In genomic region chr13:98338312-98338711, GRCh38 we compare ENCODE assay signal across 17 cellular contexts.
DNase-seq lines count a peak whose midpoint lies in the region; ATAC-seq, FAIRE-seq and TF ChIP-seq lines count a peak whose summit lies in the region.
"Had no signal": no experiment of that assay in that cellular context is flagged by ENCODE, and none has a peak within 500 bp of the region (broad histone marks: within the 10 kb centered on the region; RNA-seq: fewer than 3 reads in every experiment).

No MANE protein-coding gene starts in this region.

- TF ChIP-seq EP300 in H1 (IDR thresholded peaks at IDR 0.05; ENCODE audit: borderline replicate concordance in 1 of 2, low read depth in 2 of 2, low read length in 2 of 2), result no peak

- H4K20me1 ChIP-seq in GM23338 (replicated peaks; ENCODE audit: insufficient read depth) (no peaks in the 10 kb centered on the region), H1 (replicated peaks in 1 of 2; ENCODE audit: control insufficient read depth in 1 of 2, insufficient read depth in 2 of 2, low read length in 2 of 2) (peaks cover 0 to 2% of the 10 kb centered on the region in 2 experiments)

- POLR2A ChIA-PET in WTC11 (lab: Charles Lee) (no interaction called here), H1 (lab: Charles Lee; ENCODE audit: partially characterized antibody) (no interaction called here)

- no peak overlapping the region for H4K5ac ChIP-seq in H1 (ENCODE audit: insufficient read length, low read depth, low read length)

- no peak overlapping the region for H3K18ac ChIP-seq in H1 (ENCODE audit: extremely low read depth, low read length)

- no peak overlapping the region for H3K23ac ChIP-seq in H1 (ENCODE audit: insufficient read length)

- TF ChIP-seq CTCF in GM23338 (conservative IDR thresholded peaks at IDR 0.05; ENCODE audit: low read depth in 2 of 2) (no peak), WTC11 (IDR thresholded peaks at IDR 0.05) (no peak), H1 (IDR thresholded peaks at IDR 0.05; ENCODE audit: control extremely low read depth in 1 of 3, insufficient read depth in 1 of 3, low read depth in 1 of 3, low read length in 3 of 3) (no peak), neural crest cell (conservative IDR thresholded peaks at IDR 0.05) (no peak), brain microvascular endothelial cell (IDR thresholded peaks at IDR 0.05; ENCODE audit: low read depth, low read length, missing control alignments) (no peak)

- no peak overlapping the region for H3K27ac ChIP-seq in GM23338 (ENCODE audit: low read depth)
- H3K27ac ChIP-seq in H1 (ENCODE audit: low read depth, low read length), result no peak overlapping the region
- no peak overlapping the region for H3K27ac ChIP-seq in brain microvascular endothelial cell
- H3K27ac ChIP-seq: C4-2B had no signal

- no peak overlapping the region for H2BK5ac ChIP-seq in H1 (ENCODE audit: low read depth, low read length)

- no peak overlapping the region for H4K8ac ChIP-seq in H1 (ENCODE audit: extremely low read depth, insufficient read depth, low read length)

- TF ChIP-seq RAD21 in H1 (IDR thresholded peaks at IDR 0.05 in 1 of 2, conservative IDR thresholded peaks at IDR 0.05 in 1 of 2; ENCODE audit: low read depth in 2 of 2, low read length in 2 of 2), result no peak

- H3K56ac ChIP-seq in H1 (replicated peaks; ENCODE audit: insufficient read length, low read depth, low read length), result no peak overlapping the region

- H3K36me3 Mint-ChIP-seq in GM23338 (ENCODE audit: low read depth) (peaks cover 27% of the 10 kb centered on the region), WTC11 (peaks cover 21% of the 10 kb centered on the region), neural crest cell (ENCODE audit: low read depth) (peaks cover 2% of the 10 kb centered on the region), T-helper 17 cell (ENCODE audit: low read depth) (no peaks in the 10 kb centered on the region)
- H3K36me3 Mint-ChIP-seq: CD4-positive, alpha-beta memory T cell had no signal

- 88% methylated on average over 5 of the region's 5 CpGs; no CpG with 5 or more reads in 1 of the 2 experiments for WGBS in H1 (ENCODE audit: extremely low coverage in 1 of 2, insufficient coverage in 1 of 2, insufficient read length in 1 of 2, insufficient replicate concordance in 2 of 2, low coverage in 1 of 2, low lambda C conversion rate in 2 of 2, missing lambda C conversion rate in 1 of 2), 2 experiments

- DNase-seq in GM23338 (ENCODE audit: low spot score) (no peak), WTC11 (ENCODE audit: low spot score) (no peak), H1 (ENCODE audit: low read depth in 1 of 2, low spot score in 2 of 2) (no peak), neural crest cell (ENCODE audit: low read depth, low spot score) (no peak), mucosa of gallbladder (ENCODE audit: low spot score) (no peak), T-helper 17 cell (no peak), brain microvascular endothelial cell (no peak), activated gamma-delta T cell treated with Interleukin-2 at 50 U/mL for 16 hours (no peak)
- DNase-seq: BE2C; CD4-positive, alpha-beta memory T cell; DND-41; GDM1 had no signal

- peaks cover 3% of the 10 kb centered on the region; the same call in 1 of the 2 replicates for H3K79me1 ChIP-seq in H1 (ENCODE audit: low read depth, low read length)

- H2BK20ac ChIP-seq in H1 (ENCODE audit: low read length), result no peak overlapping the region

- no peak for ATAC-seq in GM23338
- no peak for ATAC-seq in WTC11
- ATAC-seq in T-helper 17 cell, result no peak
- ATAC-seq: HCT116 had no signal

- H3K36me3 ChIP-seq in GM23338 (ENCODE audit: insufficient read depth) (no peaks in the 10 kb centered on the region), H1 (ENCODE audit: control insufficient read depth in 2 of 4, insufficient read depth in 4 of 4, low read length in 3 of 4) (0 out of 8 replicates have a peak, but pooled peaks cover 0 to 3% (median 0%) of the 10 kb centered on the region in 4 experiments), brain microvascular endothelial cell (replicated peaks) (no peaks in the 10 kb centered on the region)
- H3K36me3 ChIP-seq: BE2C had no signal

- H3K27me3 Mint-ChIP-seq in GM23338 (ENCODE audit: insufficient read depth, low read depth, poor library complexity) (peaks cover 2% of the 10 kb centered on the region), WTC11 (ENCODE audit: low read depth) (no peaks in the 10 kb centered on the region), neural crest cell (ENCODE audit: low read depth) (no peaks in the 10 kb centered on the region), T-helper 17 cell (peaks cover 54% of the 10 kb centered on the region)

- peaks cover 23% of the 10 kb centered on the region for H3K4me1 Mint-ChIP-seq in GM23338
- peaks cover 28% of the 10 kb centered on the region for H3K4me1 Mint-ChIP-seq in WTC11
- peaks cover 26% of the 10 kb centered on the region for H3K4me1 Mint-ChIP-seq in neural crest cell
- peaks cover 2% of the 10 kb centered on the region for H3K4me1 Mint-ChIP-seq in T-helper 17 cell
- H3K4me1 Mint-ChIP-seq: CD4-positive, alpha-beta memory T cell had no signal

- no peak overlapping the region for H4K91ac ChIP-seq in H1 (replicated peaks; ENCODE audit: insufficient read length, low read length)

- H3K79me2 ChIP-seq in GM23338 (replicated peaks; ENCODE audit: insufficient read depth) (peaks cover 36% of the 10 kb centered on the region), H1 (ENCODE audit: control insufficient read depth in 1 of 2, insufficient read depth in 2 of 2, low read length in 2 of 2) (peaks cover 3 to 23% of the 10 kb centered on the region in 2 experiments; a peak in 3 of 4 replicates)

- no peaks in the 10 kb centered on the region; the same call in 1 of the 2 replicates for H3K23me2 ChIP-seq in H1 (ENCODE audit: low read depth, low read length)

- 0 out of 2 replicates have a peak, but pooled peaks cover 2% of the 10 kb centered on the region for H3K4me1 ChIP-seq in GM23338 (ENCODE audit: insufficient read depth)
- peaks cover 2 to 12% (median 4%) of the 10 kb centered on the region in 4 experiments; a peak in 5 of 7 replicates for H3K4me1 ChIP-seq in H1 (replicated peaks in 1 of 4; ENCODE audit: control insufficient read depth in 3 of 4, insufficient read depth in 4 of 4, low read length in 3 of 4)
- H3K4me1 ChIP-seq: BE2C had no signal

- H3K9me3 ChIP-seq in H1 (ENCODE audit: insufficient read depth in 2 of 2, low read depth in 1 of 2, low read length in 1 of 2) (0 out of 4 replicates have a peak, but pooled peaks cover 4 to 5% of the 10 kb centered on the region in 2 experiments), T-helper 17 cell (ENCODE audit: control insufficient read depth, low read length, poor library complexity, severe bottlenecking) (no peaks in the 10 kb centered on the region)
- H3K9me3 ChIP-seq: BE2C had no signal

- no peak overlapping the region for H2AK5ac ChIP-seq in H1 (ENCODE audit: low read depth, low read length)

- H3K9me3 Mint-ChIP-seq in GM23338 (peaks cover 12% of the 10 kb centered on the region), WTC11 (peaks cover 19% of the 10 kb centered on the region), neural crest cell (peaks cover 5% of the 10 kb centered on the region)

- no peaks in the 10 kb centered on the region for H3F3A ChIP-seq in GM23338 (replicated peaks; ENCODE audit: low read depth)

- H3K4me3 Mint-ChIP-seq in GM23338, result no peak overlapping the region
- no peak overlapping the region for H3K4me3 Mint-ChIP-seq in WTC11
- no peak overlapping the region for H3K4me3 Mint-ChIP-seq in neural crest cell
- H3K4me3 Mint-ChIP-seq in T-helper 17 cell, result no peak overlapping the region
- H3K4me3 Mint-ChIP-seq: CD4-positive, alpha-beta memory T cell had no signal

- H3K4me3 ChIP-seq in GM23338 (no peak overlapping the region), H1 (ENCODE audit: extremely low read depth in 1 of 4, insufficient read depth in 2 of 4, low read depth in 3 of 4, low read length in 4 of 4) (no peak overlapping the region), brain microvascular endothelial cell (ENCODE audit: low read depth, low read length) (no peak overlapping the region)

- no peak overlapping the region; the same call in 1 of the 2 replicates for H3K4me2 ChIP-seq in GM23338
- no peak overlapping the region for H3K4me2 ChIP-seq in H1 (ENCODE audit: insufficient read depth in 1 of 2, low read depth in 2 of 2, low read length in 2 of 2)

- H2AFZ ChIP-seq in GM23338 (no peak overlapping the region), H1 (ENCODE audit: low read length) (no peak overlapping the region)

- no peaks in the 10 kb centered on the region for H3K9me2 ChIP-seq in GM23338 (ENCODE audit: insufficient read depth)

- CTCF ChIA-PET in WTC11 (lab: Charles Lee), result no interaction called here
- CTCF ChIA-PET in H1 (lab: Charles Lee; ENCODE audit: partially characterized antibody), result interaction anchor here (0.6 to 2.6 kb wide), 2 partner anchors 11 to 248 kb away, joined by 3 to 13 read pairs; no protein-coding TSS in a partner anchor

- H3K14ac ChIP-seq in H1 (ENCODE audit: insufficient read length), result no peak overlapping the region

- TF ChIP-seq POLR2A in H1 (IDR thresholded peaks at IDR 0.05; ENCODE audit: control extremely low read depth in 1 of 2, low read depth in 2 of 2, low read length in 2 of 2), result no peak

- H3K27me3 ChIP-seq in GM23338 (ENCODE audit: insufficient read depth), result no peaks in the 10 kb centered on the region
- no peaks in the 10 kb centered on the region for H3K27me3 ChIP-seq in H1 (replicated peaks in 1 of 4; ENCODE audit: control insufficient read depth in 3 of 4, extremely low read depth in 1 of 4, insufficient read depth in 3 of 4, low read length in 3 of 4)
- no peaks in the 10 kb centered on the region for H3K27me3 ChIP-seq in brain microvascular endothelial cell (replicated peaks)
- H3K27me3 ChIP-seq: BE2C had no signal

- H2BK15ac ChIP-seq in H1 (ENCODE audit: low read length), result no peak overlapping the region

- no peak for FAIRE-seq in H1 (lab: Jason Lieb, UNC)
- FAIRE-seq: A204.1, D721Med, GM12892 had no signal

- H2BK12ac ChIP-seq in H1 (ENCODE audit: low read depth, low read length), result no peak overlapping the region

- H3K9ac ChIP-seq in H1 (replicated peaks in 1 of 4; ENCODE audit: extremely low read depth in 1 of 4, low read depth in 3 of 4, low read length in 3 of 4), result no peak overlapping the region

- H3K27ac Mint-ChIP-seq in GM23338, result peak overlapping the region; percentile 80; the same call in 1 of the 2 replicates
- no peak overlapping the region for H3K27ac Mint-ChIP-seq in WTC11
- peak overlapping the region; percentile 4 for H3K27ac Mint-ChIP-seq in neural crest cell (ENCODE audit: unreplicated experiment)
- no peak overlapping the region for H3K27ac Mint-ChIP-seq in T-helper 17 cell
- H3K27ac Mint-ChIP-seq: CD4-positive, alpha-beta memory T cell had no signal

- in situ Hi-C loops in brain microvascular endothelial cell (cut with HindIII; ENCODE audit: low pct_ligation_motif_present, low sequenced_read_pairs), result no loop called here

- H2BK120ac ChIP-seq in H1 (replicated peaks; ENCODE audit: low read depth, low read length), result no peak overlapping the region

- H3K4ac ChIP-seq in H1 (replicated peaks; ENCODE audit: insufficient read length, low read depth, low read length), result no peak overlapping the region

TF ChIP-seq in GM23338, 12 proteins besides CTCF, POLR2A, EP300 and RAD21:
- TF ChIP-seq NANOG (IDR thresholded peaks at IDR 0.05; ENCODE audit: borderline replicate concordance), result no peak

TF ChIP-seq in WTC11, 78 proteins besides CTCF, POLR2A, EP300 and RAD21 (continues in another document):
- no peak for TF ChIP-seq PRRX2 (CRISPR knock-in tag; IDR thresholded peaks at IDR 0.05)

Comparison
In these comparisons a context has a peak if more than half of its experiments do, and no peak if none do; other contexts are left out.
1. H3K27ac Mint-ChIP-seq: peak in GM23338 (single experiment) and neural crest cell (single experiment); none in WTC11 (single experiment) and T-helper 17 cell (single experiment).